Comparison of ENCODE assay signal across 17 cellular contexts in the genomic region with DNA sequence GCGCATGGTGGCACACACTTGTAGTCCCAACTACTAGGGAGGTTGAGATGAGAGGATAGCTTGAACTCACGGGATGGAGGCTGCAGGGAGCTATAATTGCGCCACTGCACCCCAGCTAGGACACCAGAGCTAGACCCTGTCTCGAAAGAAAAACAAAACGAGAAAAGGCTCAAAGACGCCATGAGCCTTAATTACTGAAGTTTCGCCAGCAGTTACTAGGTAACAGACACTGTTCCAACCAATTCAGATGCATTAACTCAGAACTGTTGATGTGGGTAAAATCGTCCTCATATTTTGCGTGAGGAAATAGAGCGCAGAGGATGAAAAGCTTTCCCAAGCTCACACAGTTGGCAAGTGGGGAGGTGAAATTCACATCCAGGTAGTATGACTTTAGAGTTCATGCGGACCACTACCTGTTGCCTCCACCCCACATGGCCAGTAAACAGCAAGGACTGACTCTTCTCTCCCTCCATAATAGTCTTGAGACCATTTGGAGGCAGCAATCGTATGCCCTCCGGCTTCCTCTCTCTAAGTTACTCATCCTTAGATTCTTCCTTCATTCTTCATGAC. TPM values are rescaled to one million over a fixed set of nuclear protein-coding genes. Genes with fewer than 3 reads are reported as not detected.
A peak's percentile ranks its signal among the peaks of the same experiment; 100 is the strongest.
DNase-seq lines count a peak whose midpoint lies in the region; ATAC-seq and TF ChIP-seq lines count a peak whose summit lies in the region.
"Had no signal": no experiment of that assay in that cellular context is flagged by ENCODE, and none has a peak within 500 bp of the region (broad histone marks: within the 10 kb centered on the region; RNA-seq: fewer than 3 reads in every experiment).

No MANE protein-coding gene starts in this region.

- no peaks in the 10 kb centered on the region for H3K4me1 Mint-ChIP-seq in Calu3 (ENCODE audit: low read depth, unreplicated experiment)
- H3K4me1 Mint-ChIP-seq in endodermal cell = no peaks in the 10 kb centered on the region

- H3K4me3 Mint-ChIP-seq in Calu3 (ENCODE audit: low read depth, unreplicated experiment) = no peak overlapping the region
- no peak overlapping the region for H3K4me3 Mint-ChIP-seq in endodermal cell
- H3K4me3 Mint-ChIP-seq: CD4-positive, alpha-beta memory T cell had no signal

- no peak overlapping the region for H2AFZ ChIP-seq in Karpas-422 (ENCODE audit: low read length)
- no peak overlapping the region for H2AFZ ChIP-seq in trophoblast cell (ENCODE audit: insufficient read depth, low read length, poor library complexity)
- H2AFZ ChIP-seq: GM23248 had no signal

- H3K4me3 ChIP-seq in Karpas-422 (ENCODE audit: low read length) (no peak overlapping the region), endodermal cell (ENCODE audit: low read length) (no peak overlapping the region), trophoblast cell (ENCODE audit: low read depth, low read length) (no peak overlapping the region), uterus (no peak overlapping the region)
- H3K4me3 ChIP-seq: GM12878, GM23248 had no signal

- H3K4me1 ChIP-seq in Karpas-422 (ENCODE audit: low read length) = no peaks in the 10 kb centered on the region
- H3K4me1 ChIP-seq in endodermal cell (ENCODE audit: control insufficient read depth, insufficient read depth, low read length) = no peaks in the 10 kb centered on the region
- no peaks in the 10 kb centered on the region for H3K4me1 ChIP-seq in trophoblast cell (ENCODE audit: control insufficient read depth in 1 of 2, insufficient read depth in 2 of 2, low read length in 2 of 2)
- H3K4me1 ChIP-seq in uterus = no peaks in the 10 kb centered on the region

- H3K27ac ChIP-seq in Karpas-422 (ENCODE audit: low read length) = no peak overlapping the region
- H3K27ac ChIP-seq in endodermal cell (ENCODE audit: low read depth, low read length) = no peak overlapping the region
- no peak overlapping the region for H3K27ac ChIP-seq in trophoblast cell (ENCODE audit: low read depth, low read length)
- H3K27ac ChIP-seq in uterus = no peak overlapping the region
- H3K27ac ChIP-seq: GM23248 had no signal

- no peak overlapping the region for H3K4ac ChIP-seq in trophoblast cell (ENCODE audit: low read depth, low read length)

- H2BK5ac ChIP-seq in trophoblast cell (ENCODE audit: low read depth, low read length, poor library complexity) = no peak overlapping the region

- no peak overlapping the region for H4K12ac ChIP-seq in trophoblast cell (ENCODE audit: low read depth, low read length)

- H3K79me2 ChIP-seq in Karpas-422 (ENCODE audit: low read length) (no peaks in the 10 kb centered on the region), trophoblast cell (ENCODE audit: control insufficient read depth, insufficient read depth, low read length, poor library complexity) (no peaks in the 10 kb centered on the region)

- no peak overlapping the region for H3K4me2 ChIP-seq in Karpas-422 (ENCODE audit: low read depth, low read length, poor library complexity, severe bottlenecking)
- no peak overlapping the region for H3K4me2 ChIP-seq in trophoblast cell (ENCODE audit: low read length)

- TF ChIP-seq CTCF in Calu3 (IDR thresholded peaks at IDR 0.05; ENCODE audit: unreplicated experiment) (no peak), endodermal cell (conservative IDR thresholded peaks at IDR 0.05) (no peak), uterus (IDR thresholded peaks at IDR 0.05) (no peak)

- H3K27me3 Mint-ChIP-seq in Calu3 (ENCODE audit: unreplicated experiment) (no peaks in the 10 kb centered on the region), endodermal cell (ENCODE audit: insufficient read depth) (no peaks in the 10 kb centered on the region)
- H3K27me3 Mint-ChIP-seq: CD4-positive, alpha-beta memory T cell had no signal

- no peaks in the 10 kb centered on the region for H3K36me3 ChIP-seq in Karpas-422 (ENCODE audit: insufficient read depth, low read length)
- H3K36me3 ChIP-seq in endodermal cell (ENCODE audit: control insufficient read depth, insufficient read depth, low read length) = no peaks in the 10 kb centered on the region
- no peaks in the 10 kb centered on the region for H3K36me3 ChIP-seq in trophoblast cell (ENCODE audit: control insufficient read depth in 1 of 2, insufficient read depth in 2 of 2, low read length in 2 of 2)
- no peaks in the 10 kb centered on the region for H3K36me3 ChIP-seq in uterus

- DNase-seq in Calu3 (no peak), Karpas-422 (peak; percentile 37), endodermal cell (peak; percentile 14), trophoblast cell (peak; percentile 74 to 91), DMS 273 treated with DMSO at 0.1 percent for 48 hours (lab: John Stamatoyannopoulos, UW) (no peak), uterus (no peak)
- DNase-seq: C1 segment of cervical spinal cord; CD4-positive, alpha-beta memory T cell; COR-L47; DMS79; EL; GDM1; GM23248; H7; HCEC 1CT had no signal

- H3K9me3 Mint-ChIP-seq in Calu3 (ENCODE audit: low read depth, unreplicated experiment) (peaks cover 5% of the 10 kb centered on the region), endodermal cell (no peaks in the 10 kb centered on the region)
- H3K9me3 Mint-ChIP-seq: CD4-positive, alpha-beta memory T cell had no signal

- H3K18ac ChIP-seq in trophoblast cell (ENCODE audit: low read length) = no peak overlapping the region

- no peaks in the 10 kb centered on the region for H3K9me3 ChIP-seq in Karpas-422 (ENCODE audit: low read length)
- no peaks in the 10 kb centered on the region for H3K9me3 ChIP-seq in endodermal cell (ENCODE audit: control insufficient read depth, low read length)
- peaks cover 2% of the 10 kb centered on the region for H3K9me3 ChIP-seq in trophoblast cell (ENCODE audit: insufficient read depth, low read depth, low read length)
- no peaks in the 10 kb centered on the region for H3K9me3 ChIP-seq in uterus

- H2AK5ac ChIP-seq in trophoblast cell (ENCODE audit: low read length) = no peak overlapping the region

- no peak overlapping the region for H3K14ac ChIP-seq in trophoblast cell (ENCODE audit: low read length)

- H4K91ac ChIP-seq in trophoblast cell (ENCODE audit: low read depth, low read length) = no peak overlapping the region

- H2BK12ac ChIP-seq in trophoblast cell (ENCODE audit: low read length) = no peak overlapping the region

- no peaks in the 10 kb centered on the region for H3K9me2 ChIP-seq in Karpas-422 (replicated peaks; ENCODE audit: insufficient read depth, low read length)

- WGBS in endodermal cell (ENCODE audit: insufficient coverage in 1 of 2, insufficient read length in 1 of 2), 2 experiments = 92 to 93% methylated on average over 10 to 13 of the region's 13 CpGs
- no CpG with 5 or more reads among the region's 13 CpGs for WGBS in trophoblast cell (ENCODE audit: extremely low coverage, insufficient coverage, insufficient read length)

- no peak overlapping the region for H3K23ac ChIP-seq in trophoblast cell (ENCODE audit: low read length)

- H3K27ac Mint-ChIP-seq in Calu3 (ENCODE audit: unreplicated experiment) (no peak overlapping the region), endodermal cell (no peak overlapping the region)
- H3K27ac Mint-ChIP-seq: CD4-positive, alpha-beta memory T cell had no signal

- H3K9ac ChIP-seq in Karpas-422 (ENCODE audit: low read length) (no peak overlapping the region), endodermal cell (ENCODE audit: extremely low read depth, low read length, poor library complexity, severe bottlenecking) (no peak overlapping the region), trophoblast cell (ENCODE audit: low read length) (no peak overlapping the region)
- H3K9ac ChIP-seq: GM23248 had no signal

- no peak overlapping the region for H2BK120ac ChIP-seq in trophoblast cell (ENCODE audit: insufficient read depth, low read length, poor library complexity)

- intact Hi-C loops in Calu3 (cut with micrococcal nuclease; ENCODE audit: unreplicated experiment) (no loop called here), uterus (cut with DNase I; ENCODE audit: low total_unique reads) (no loop called here)

- no peaks in the 10 kb centered on the region for H4K20me1 ChIP-seq in Karpas-422 (ENCODE audit: insufficient read depth, low read depth, low read length)

- no peaks in the 10 kb centered on the region for H3K27me3 ChIP-seq in Karpas-422 (ENCODE audit: low read length)
- no peaks in the 10 kb centered on the region for H3K27me3 ChIP-seq in endodermal cell (ENCODE audit: control insufficient read depth, insufficient read depth, low read length, poor library complexity, severe bottlenecking)
- no peaks in the 10 kb centered on the region for H3K27me3 ChIP-seq in trophoblast cell (ENCODE audit: insufficient read depth, low read length)
- H3K27me3 ChIP-seq in uterus = no peaks in the 10 kb centered on the region

- TF ChIP-seq POLR2A in uterus (IDR thresholded peaks at IDR 0.05) = no peak

- H3K36me3 Mint-ChIP-seq in Calu3 (ENCODE audit: insufficient read depth, unreplicated experiment) (peaks cover 23% of the 10 kb centered on the region), endodermal cell (ENCODE audit: low read depth) (no peaks in the 10 kb centered on the region)
- H3K36me3 Mint-ChIP-seq: CD4-positive, alpha-beta memory T cell had no signal

- TSS peak; percentile 8 for BruUV-seq in Calu3 (replicated peaks; lab: Mats Ljungman, UMichigan)

- peaks cover 2% of the 10 kb centered on the region for H3K79me1 ChIP-seq in trophoblast cell (ENCODE audit: low read length)

- CTCF ChIA-PET in Calu3 (lab: Charles Lee) = no interaction called here

- H4K8ac ChIP-seq in trophoblast cell (ENCODE audit: low read depth, low read length) = no peak overlapping the region

- no peak for ATAC-seq in HG03159 (IDR thresholded peaks at IDR 0.05; ENCODE audit: unreplicated experiment)
- ATAC-seq: GM12878 had no signal

RNA-seq across cellular contexts. Expression of a gene that starts 40.1 kb away (rescaled TPM):
- total RNA-seq in Calu3 (2022) = 167 and 175 TPM in 2 replicates
- total RNA-seq in Karpas-422 (2014; rRNA removed; shearing (Covaris generic); ENCODE audit: low replicate concordance) = not detected in 2 replicates
- 10 to 100 TPM; 59.5 to 61.5 TPM for total RNA-seq in endodermal cell
- polyA plus RNA-seq in endodermal cell (2013, experiment 1 of 2) = 27.8 TPM
- 26.1 TPM for polyA plus RNA-seq in endodermal cell (2013, experiment 2 of 2)
- 28.5 and 30.7 TPM in 2 replicates for polyA plus RNA-seq in trophoblast cell (2013)
- total RNA-seq in uterus = 1 to 10 TPM in 2 of 4 donors, under 1 TPM in 1, not detected in 1; 0.59 to 8.5 (median 1.5) TPM
- total RNA-seq: GM23248 had no signal
- polyA plus RNA-seq: GM23248 had no signal

Comparison
In these comparisons a context has a peak if more than half of its experiments do, and no peak if none do; other contexts are left out.
1. DNase-seq: peak in Karpas-422 (single experiment), endodermal cell (single experiment) and trophoblast cell (2 of 2); none in Calu3 (single experiment), DMS 273 treated with DMSO at 0.1 percent for 48 hours (single experiment) and uterus (0 of 2).
2. RNA of a gene that starts 40.1 kb away (total RNA-seq): 167 to 175 TPM in Calu3 and 59.5 to 61.5 TPM in endodermal cell; 0.59 to 8.5 TPM in uterus and not detected in Karpas-422; every median in the first group is over 4 times any median in the second.